ENCODE assay signal across 23 cellular contexts in genomic region chr1:1235016-1235744, GRCh38. TPM values are rescaled to one million over a fixed set of nuclear protein-coding genes. Genes with fewer than 3 reads are reported as not detected.
"Had no signal": no experiment of that assay in that cellular context is flagged by ENCODE, and none has a peak within 500 bp of the region (broad histone marks: within the 10 kb centered on the region; RNA-seq: fewer than 3 reads in every experiment).

No MANE protein-coding gene starts in this region.

- ATAC-seq: activated naive CD4-positive, alpha-beta T cell treated with anti-CD3 and anti-CD28 coated beads, Interleukin-2, amount 50 U/mL, for 72 hours; effector memory CD8-positive, alpha-beta T cell; foreskin keratinocyte; naive thymus-derived CD8-positive, alpha-beta T cell; stimulated activated naive CD8-positive, alpha-beta T cell treated with anti-CD3 and anti-CD28 coated beads, Interleukin-15, Interleukin-2, amounts not matched to agents 100 U/mL and 50 U/mL, for 24 hours had no signal

- H3K27me3 Mint-ChIP-seq: effector memory CD8-positive, alpha-beta T cell; naive thymus-derived CD8-positive, alpha-beta T cell; progenitor cell of endocrine pancreas had no signal

- H3K9me3 ChIP-seq: left ventricle myocardium inferior, right atrium auricular region, transverse colon, vagina had no signal

- FAIRE-seq: small intestine had no signal

- H3K36me3 ChIP-seq: left ventricle myocardium inferior, right atrium auricular region, transverse colon, vagina had no signal

- H3K4me1 ChIP-seq: foreskin keratinocyte had no signal

- H3K4me3 ChIP-seq: left ventricle myocardium inferior, right atrium auricular region, transverse colon, vagina had no signal

- DNase-seq: activated CD4-positive, alpha-beta T cell treated with anti-CD3 and anti-CD28 coated beads for 1 hour; activated CD4-positive, alpha-beta T cell treated with anti-CD3 and anti-CD28 coated beads, Interleukin-2, amount 50 U/mL, for 4 hours; activated effector memory CD4-positive, alpha-beta T cell treated with Interleukin-2 at 50 U/mL for 16 hours; activated T-cell treated with anti-CD3 and anti-CD28 coated beads for 4 hours; anterior cingulate cortex; effector memory CD8-positive, alpha-beta T cell; foreskin keratinocyte; left ventricle myocardium inferior; naive thymus-derived CD8-positive, alpha-beta T cell; occipital lobe; small intestine; stimulated activated CD4-positive, alpha-beta T cell treated with anti-CD3 and anti-CD28 coated beads, Interleukin-4, amount 100 ng/mL, for 4 hours; stimulated activated CD8-positive, alpha-beta memory T cell treated with anti-CD3 and anti-CD28 coated beads, Interleukin-4, amount 100 ng/mL, for 48 hours; stimulated activated naive CD8-positive, alpha-beta T cell treated with anti-CD3 and anti-CD28 coated beads, Interleukin-15, Interleukin-2, amounts not matched to agents 100 U/mL and 50 U/mL, for 24 hours; T-helper 9 cell; transverse colon had no signal

- H3K36me3 Mint-ChIP-seq: memory B cell had no signal

- H3K9me3 Mint-ChIP-seq: dendritic cell treated with granulocyte-macrophage colony-stimulating factor and Interleukin-4, amounts not matched to agents 40 ng/mL and 50 ng/mL, for 4 days; effector memory CD8-positive, alpha-beta T cell; memory B cell; naive thymus-derived CD8-positive, alpha-beta T cell had no signal

- H3K27ac ChIP-seq: foreskin keratinocyte, left ventricle myocardium inferior, right atrium auricular region, transverse colon, vagina had no signal

- H3K4me3 Mint-ChIP-seq: dendritic cell treated with granulocyte-macrophage colony-stimulating factor and Interleukin-4, amounts not matched to agents 40 ng/mL and 50 ng/mL, for 4 days; memory B cell had no signal

- H3K27ac Mint-ChIP-seq: dendritic cell treated with granulocyte-macrophage colony-stimulating factor and Interleukin-4, amounts not matched to agents 40 ng/mL and 50 ng/mL, for 4 days; effector memory CD8-positive, alpha-beta T cell; memory B cell had no signal

RNA-seq across cellular contexts. Expression of gene C1QTNF12, which starts 11.3 kb away (rescaled TPM):
- total RNA-seq: occipital lobe, right atrium auricular region, vagina had no signal

RNA-seq across cellular contexts. Expression of gene TNFRSF4, which starts 21.2 kb away (rescaled TPM):
- total RNA-seq: cerebellum, foreskin keratinocyte, occipital lobe, vagina had no signal
- polyA plus RNA-seq: foreskin keratinocyte had no signal

RNA-seq across cellular contexts. Expression of gene TNFRSF18, which starts 28.8 kb away (rescaled TPM):
- total RNA-seq: cerebellum, left ventricle myocardium inferior, occipital lobe had no signal
